Comparison of ENCODE assay signal across 20 cellular contexts in the genomic region with DNA sequence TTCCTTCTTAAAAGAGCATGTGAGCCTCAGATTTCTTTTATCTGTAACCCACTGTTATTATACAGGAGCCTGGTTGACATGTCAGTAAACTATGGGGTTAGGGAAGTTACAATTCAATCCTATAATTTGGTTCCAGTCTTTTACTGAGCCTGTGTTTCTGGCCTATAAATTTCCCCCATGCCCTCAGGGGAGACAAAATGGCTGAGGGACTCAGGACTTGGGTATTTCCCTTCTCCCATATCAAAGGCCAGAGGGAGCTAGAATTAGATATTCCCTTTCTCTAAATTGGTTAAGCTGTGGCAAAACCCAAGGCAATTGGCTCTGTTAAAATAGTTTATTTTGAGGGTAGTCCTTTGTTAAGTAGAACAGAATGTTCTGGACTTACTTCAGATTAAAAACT.
DNase-seq lines count a peak whose midpoint lies in the region; ATAC-seq and TF ChIP-seq lines count a peak whose summit lies in the region.
"Had no signal": no experiment of that assay in that cellular context is flagged by ENCODE, and none has a peak within 500 bp of the region (broad histone marks: within the 10 kb centered on the region; RNA-seq: fewer than 3 reads in every experiment).

No MANE protein-coding gene starts in this region.

- POLR2A ChIA-PET in activated CD8-positive, alpha-beta T cell treated with anti-CD3 and anti-CD28 coated beads for 36 hours (lab: Charles Lee), result no interaction called here

- H3K79me2 ChIP-seq in ACC112 (ENCODE audit: control insufficient read depth, insufficient read depth, low read length, unreplicated experiment), result no peaks in the 10 kb centered on the region

- no peak for TF ChIP-seq CTCF in epithelial cell of esophagus (IDR thresholded peaks at IDR 0.05; ENCODE audit: insufficient read depth, low read depth, low read length, missing control alignments)
- TF ChIP-seq CTCF in activated CD8-positive, alpha-beta T cell treated with anti-CD3 and anti-CD28 coated beads for 36 hours (IDR thresholded peaks at IDR 0.05), result no peak

- peak; percentile 67 for DNase-seq in M059J (ENCODE audit: low read depth)
- peak; percentile 16 for DNase-seq in epithelial cell of esophagus (ENCODE audit: low read depth)
- peak; percentile 87 for DNase-seq in islet precursor cell
- DNase-seq in COLO829 (ENCODE audit: low spot score), result no peak
- DNase-seq in stimulated activated naive B cell treated with anti-CD40 and anti-IgM and Interleukin-4, amounts not matched to agents 10 μg/mL and 1 μg/mL and 100 μg/mL, for 72 hours, result no peak
- no peak for DNase-seq in activated CD8-positive, alpha-beta T cell treated with anti-CD3 and anti-CD28 coated beads for 36 hours
- DNase-seq: DMS79; NCI-H1694; NCI-H2081; NCI-H2171; NCI-H345; NCI-H524; NCI-H774; NK-92 treated with Interleukin-12 subunit alpha and Interleukin-12 subunit beta, amount 100 ng/mL, for 24 hours; Peyer's patch had no signal

- ATAC-seq in HG03175 (IDR thresholded peaks at IDR 0.05; ENCODE audit: unreplicated experiment), result no peak
- no peak for ATAC-seq in stimulated activated naive B cell treated with anti-CD40 and anti-IgM and Interleukin-4, amounts not matched to agents 10 μg/mL and 1 μg/mL and 100 μg/mL, for 72 hours (replicated peaks)
- ATAC-seq in activated CD8-positive, alpha-beta T cell treated with anti-CD3 and anti-CD28 coated beads for 36 hours, result no peak
- ATAC-seq: Right ventricle myocardium inferior had no signal

- peaks cover 2 to 14% of the 10 kb centered on the region in 2 donors for H3K36me3 Mint-ChIP-seq in stimulated activated naive B cell treated with anti-CD40 and anti-IgM and Interleukin-4, amounts not matched to agents 10 μg/mL and 1 μg/mL and 100 μg/mL, for 72 hours
- no peaks in the 10 kb centered on the region for H3K36me3 Mint-ChIP-seq in activated CD8-positive, alpha-beta T cell treated with anti-CD3 and anti-CD28 coated beads for 36 hours (ENCODE audit: low read depth)
- H3K36me3 Mint-ChIP-seq: CD14-positive monocyte had no signal

- no peak overlapping the region for H2AFZ ChIP-seq in ACC112 (ENCODE audit: low read length, unreplicated experiment)

- intact Hi-C loops in activated CD8-positive, alpha-beta T cell treated with anti-CD3 and anti-CD28 coated beads for 36 hours (cut with micrococcal nuclease), result no loop called here

- H3K4me1 Mint-ChIP-seq in stimulated activated naive B cell treated with anti-CD40 and anti-IgM and Interleukin-4, amounts not matched to agents 10 μg/mL and 1 μg/mL and 100 μg/mL, for 72 hours, result no peaks in the 10 kb centered on the region
- no peaks in the 10 kb centered on the region for H3K4me1 Mint-ChIP-seq in activated CD8-positive, alpha-beta T cell treated with anti-CD3 and anti-CD28 coated beads for 36 hours (ENCODE audit: low read depth)
- H3K4me1 Mint-ChIP-seq: B cell, CD14-positive monocyte had no signal

- H3K4me3 Mint-ChIP-seq in stimulated activated naive B cell treated with anti-CD40 and anti-IgM and Interleukin-4, amounts not matched to agents 10 μg/mL and 1 μg/mL and 100 μg/mL, for 72 hours, result no peak overlapping the region
- no peak overlapping the region for H3K4me3 Mint-ChIP-seq in activated CD8-positive, alpha-beta T cell treated with anti-CD3 and anti-CD28 coated beads for 36 hours
- H3K4me3 Mint-ChIP-seq: B cell, CD14-positive monocyte had no signal

- no peaks in the 10 kb centered on the region for H3K4me1 ChIP-seq in ACC112 (ENCODE audit: control insufficient read depth, insufficient read depth, low read length, unreplicated experiment)
- H3K4me1 ChIP-seq: Peyer's patch had no signal

- H3K27ac ChIP-seq in ACC112 (ENCODE audit: low read depth, low read length), result peak overlapping the region; percentile 50
- H3K27ac ChIP-seq: Peyer's patch had no signal

- H3K27me3 Mint-ChIP-seq in stimulated activated naive B cell treated with anti-CD40 and anti-IgM and Interleukin-4, amounts not matched to agents 10 μg/mL and 1 μg/mL and 100 μg/mL, for 72 hours, result no peaks in the 10 kb centered on the region
- no peaks in the 10 kb centered on the region for H3K27me3 Mint-ChIP-seq in activated CD8-positive, alpha-beta T cell treated with anti-CD3 and anti-CD28 coated beads for 36 hours
- H3K27me3 Mint-ChIP-seq: B cell had no signal

- no peaks in the 10 kb centered on the region for H3K27me3 ChIP-seq in ACC112 (ENCODE audit: insufficient read depth, low read length)
- H3K27me3 ChIP-seq: Peyer's patch had no signal

- H3K27ac Mint-ChIP-seq in stimulated activated naive B cell treated with anti-CD40 and anti-IgM and Interleukin-4, amounts not matched to agents 10 μg/mL and 1 μg/mL and 100 μg/mL, for 72 hours, result no peak overlapping the region
- H3K27ac Mint-ChIP-seq in activated CD8-positive, alpha-beta T cell treated with anti-CD3 and anti-CD28 coated beads for 36 hours, result no peak overlapping the region
- H3K27ac Mint-ChIP-seq: B cell, CD14-positive monocyte had no signal

- CTCF ChIA-PET in activated CD8-positive, alpha-beta T cell treated with anti-CD3 and anti-CD28 coated beads for 36 hours (lab: Charles Lee), result no interaction called here

- H3K9me3 Mint-ChIP-seq in stimulated activated naive B cell treated with anti-CD40 and anti-IgM and Interleukin-4, amounts not matched to agents 10 μg/mL and 1 μg/mL and 100 μg/mL, for 72 hours, result peaks cover 9 to 20% of the 10 kb centered on the region in 2 donors
- H3K9me3 Mint-ChIP-seq in activated CD8-positive, alpha-beta T cell treated with anti-CD3 and anti-CD28 coated beads for 36 hours, result peaks cover 8% of the 10 kb centered on the region

- H3K4me3 ChIP-seq in ACC112 (ENCODE audit: low read depth, low read length) (no peak overlapping the region), epithelial cell of esophagus (ENCODE audit: low read length) (no peak overlapping the region)
- H3K4me3 ChIP-seq: Peyer's patch had no signal

- no peaks in the 10 kb centered on the region for H3K36me3 ChIP-seq in ACC112 (ENCODE audit: insufficient read depth, low read length)
- H3K36me3 ChIP-seq: Peyer's patch had no signal

Comparison
In these comparisons a context has a peak if more than half of its experiments do, and no peak if none do; other contexts are left out.
1. DNase-seq: peak in M059J (single experiment), epithelial cell of esophagus (single experiment) and islet precursor cell (single experiment); none in COLO829 (single experiment), stimulated activated naive B cell treated with anti-CD40 and anti-IgM and Interleukin-4, amounts not matched to agents 10 μg/mL and 1 μg/mL and 100 μg/mL, for 72 hours (single experiment) and activated CD8-positive, alpha-beta T cell treated with anti-CD3 and anti-CD28 coated beads for 36 hours (single experiment).